In genomic region chr2:145022671-145023330, GRCh38 we compare ENCODE assay signal across 1 cellular context.
TF ChIP-seq lines count a peak whose summit lies in the region.

No MANE protein-coding gene starts in this region.

TF ChIP-seq in H1, 55 proteins besides CTCF, POLR2A, EP300 and RAD21:
- TF ChIP-seq TEAD4 (IDR thresholded peaks at IDR 0.05; ENCODE audit: low read depth, low read length) (no peak), CTBP2 (IDR thresholded peaks at IDR 0.05; ENCODE audit: borderline replicate concordance, insufficient read depth, insufficient read length, low read length) (no peak), TBP (IDR thresholded peaks at IDR 0.05; ENCODE audit: low read depth, low read length) (no peak), SAP30 (IDR thresholded peaks at IDR 0.05; ENCODE audit: insufficient read depth, insufficient replicate concordance, low read length) (no peak), CHD1 (IDR thresholded peaks at IDR 0.05; ENCODE audit: low read depth, low read length) (no peak), RXRA (IDR thresholded peaks at IDR 0.05; ENCODE audit: insufficient read depth, low read depth, low read length) (no peak), SIN3A (conservative IDR thresholded peaks at IDR 0.05 in 1 of 2, IDR thresholded peaks at IDR 0.05 in 1 of 2; ENCODE audit: low read depth in 1 of 2, low read length in 2 of 2) (no peak), HDAC6 (IDR thresholded peaks at IDR 0.05; ENCODE audit: low read depth, low read length) (no peak), BCL11A (IDR thresholded peaks at IDR 0.05; ENCODE audit: low read depth in 2 of 2, low read length in 2 of 2) (no peak), ZNF274 (IDR thresholded peaks at IDR 0.05; ENCODE audit: borderline replicate concordance, extremely low read depth, low read length) (no peak), KDM5A (IDR thresholded peaks at IDR 0.05; ENCODE audit: low read length) (no peak)
TF ChIP-seq in H1: peak in this region for 0.
